Comparison of ENCODE assay signal across 8 cellular contexts in the genomic region with DNA sequence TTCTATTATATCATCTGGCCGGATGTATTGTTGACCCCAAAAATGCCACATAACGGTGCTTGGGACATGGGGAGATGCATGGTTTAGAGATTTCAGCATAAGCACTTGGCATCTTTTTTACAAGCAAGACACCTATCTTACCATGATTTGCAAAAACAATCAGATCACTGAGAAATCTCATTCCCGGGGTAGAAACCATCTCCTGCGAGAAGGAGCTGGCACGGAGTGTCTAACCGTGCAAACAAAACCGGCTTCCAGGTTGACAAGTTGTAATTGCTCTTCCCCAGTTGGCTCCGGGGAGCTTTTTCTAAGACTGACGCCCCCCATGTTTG. TPM values are rescaled to one million over a fixed set of nuclear protein-coding genes. Genes with fewer than 3 reads are reported as not detected.
A peak's percentile ranks its signal among the peaks of the same experiment; 100 is the strongest.
DNase-seq lines count a peak whose midpoint lies in the region; ATAC-seq and TF ChIP-seq lines count a peak whose summit lies in the region.

No MANE protein-coding gene starts in this region.

- H3K4me1 ChIP-seq in ES-I3 (ENCODE audit: insufficient read depth, low read length): peaks cover 32% of the 10 kb centered on the region
- H3K4me1 ChIP-seq in neutrophil (ENCODE audit: control insufficient read depth in 1 of 2, insufficient read depth in 1 of 2, low read depth in 1 of 2, low read length in 1 of 2): peaks cover 60 to 72% of the 10 kb centered on the region in 2 experiments

- DNase-seq in MG63 (peak; percentile 17), dorsolateral prefrontal cortex (no peak), NCI-H2029 treated with DMSO at 0.1 percent for 48 hours (lab: John Stamatoyannopoulos, UW) (no peak), D341Med (ENCODE audit: low spot score) (no peak), epidermal melanocyte (ENCODE audit: insufficient read length, low spot score) (no peak)

- no peak for ATAC-seq in HG03342 (IDR thresholded peaks at IDR 0.05; ENCODE audit: unreplicated experiment)

- intact Hi-C loops in dorsolateral prefrontal cortex (cut with DNase I): loop anchor here in 1 of 2 donors (10.0 kb wide), 1 partner anchor 145 kb away; no protein-coding TSS in a partner anchor

- H3K36me3 ChIP-seq in ES-I3 (ENCODE audit: insufficient read depth, low read length) (no peaks in the 10 kb centered on the region), MG63 (no peaks in the 10 kb centered on the region), neutrophil (peaks cover 5% of the 10 kb centered on the region)

- no peaks in the 10 kb centered on the region for H3K27me3 ChIP-seq in MG63
- peaks cover 0 to 46% (median 0%) of the 10 kb centered on the region in 45 donors for H3K27me3 ChIP-seq in dorsolateral prefrontal cortex
- no peaks in the 10 kb centered on the region for H3K27me3 ChIP-seq in neutrophil

- H3K4me3 ChIP-seq in MG63 (peak overlapping the region; percentile 75), dorsolateral prefrontal cortex (peak overlapping the region in 58 of 59 donors; percentile 44 to 83 (median 69)), neutrophil (ENCODE audit: low read depth in 1 of 2, low read length in 1 of 2) (peak overlapping the region; percentile 76 to 91)

- H3K9me3 ChIP-seq in ES-I3 (ENCODE audit: control insufficient read depth, insufficient read depth, low read length) (no peaks in the 10 kb centered on the region), MG63 (no peaks in the 10 kb centered on the region), neutrophil (no peaks in the 10 kb centered on the region)

- peak overlapping the region in 48 of 59 donors; percentile 8 to 95 (median 82) for H3K27ac ChIP-seq in dorsolateral prefrontal cortex
- H3K27ac ChIP-seq in neutrophil: peak overlapping the region; percentile 100

- TF ChIP-seq CTCF in dorsolateral prefrontal cortex (IDR thresholded peaks at IDR 0.05 in 54 of 56, conservative IDR thresholded peaks at IDR 0.05 in 2 of 56; ENCODE audit: low read depth in 1 of 56, partially characterized antibody in 56 of 56): no peak
- TF ChIP-seq CTCF in neutrophil (IDR thresholded peaks at IDR 0.05): no peak

- peak overlapping the region; percentile 84; the same call in 1 of the 2 replicates for H3K9ac ChIP-seq in ES-I3 (ENCODE audit: low read depth, low read length)

RNA-seq across cellular contexts. Expression of a gene that starts 1.0 kb away (rescaled TPM):
- 0.79 and 1.9 TPM in 2 replicates for total RNA-seq in MG63 (2014; rRNA removed; shearing (Covaris generic); ENCODE audit: low replicate concordance)
- 10 to 100 TPM in 5 of 120 experiments, 1 to 10 TPM in 115; 1.2 to 16.0 (median 5.8) TPM for total RNA-seq in dorsolateral prefrontal cortex

RNA-seq across cellular contexts. Expression of a gene that starts 1.4 kb away (rescaled TPM):
- 2.3 and 3.0 TPM in 2 replicates for total RNA-seq in MG63 (2014; rRNA removed; shearing (Covaris generic); ENCODE audit: low replicate concordance)
- total RNA-seq in dorsolateral prefrontal cortex: 10 to 100 TPM in 116 of 120 experiments, 1 to 10 TPM in 4; 8.1 to 27.0 (median 16.6) TPM

RNA-seq across cellular contexts. Expression of a gene that starts 42.1 kb away (rescaled TPM):
- 174 and 187 TPM in 2 replicates for total RNA-seq in MG63 (2014; rRNA removed; shearing (Covaris generic); ENCODE audit: low replicate concordance)
- 100 to 1,000 TPM in 98 of 120 experiments, 10 to 100 TPM in 22; 77.7 to 163 (median 118) TPM for total RNA-seq in dorsolateral prefrontal cortex
